Comparison of ENCODE assay signal across 11 cellular contexts in the genomic region with DNA sequence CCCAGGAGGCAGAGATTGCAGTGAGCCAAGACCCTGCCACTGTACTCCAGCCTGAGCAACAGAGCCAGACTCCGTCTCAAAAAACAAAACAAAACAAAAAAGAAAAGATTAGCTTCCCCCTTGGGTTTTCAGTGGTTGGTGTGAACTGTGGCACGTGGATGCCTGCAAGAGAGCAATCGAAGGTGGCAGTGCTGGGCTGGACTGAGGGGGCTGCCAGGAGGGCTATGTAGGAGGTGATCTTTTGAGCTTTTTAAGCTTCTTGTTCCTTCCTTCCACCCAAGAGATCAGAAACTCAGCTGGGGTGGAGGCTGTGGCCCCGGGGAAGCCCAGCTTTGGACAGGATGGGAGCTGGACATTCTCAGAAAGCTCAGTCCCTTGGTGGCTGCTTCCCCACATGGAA. TPM values are rescaled to one million over a fixed set of nuclear protein-coding genes. Genes with fewer than 3 reads are reported as not detected.
DNase-seq lines count a peak whose midpoint lies in the region; ATAC-seq and TF ChIP-seq lines count a peak whose summit lies in the region.
"Had no signal": no experiment of that assay in that cellular context is flagged by ENCODE, and none has a peak within 500 bp of the region (broad histone marks: within the 10 kb centered on the region; RNA-seq: fewer than 3 reads in every experiment).

No MANE protein-coding gene starts in this region.

- DNase-seq in CD8-positive, alpha-beta memory T cell = peak in 1 of 5 donors; percentile 32
- peak; percentile 20 for DNase-seq in activated CD8-positive, alpha-beta T cell treated with anti-CD3 and anti-CD28 coated beads for 36 hours
- DNase-seq in NOMO-1 treated with DMSO at 0.1 percent for 48 hours (lab: John Stamatoyannopoulos, UW; ENCODE audit: unreplicated experiment) (no peak), T1000 (lab: John Stamatoyannopoulos, UW) (no peak)
- no peak for DNase-seq in effector CD8-positive, alpha-beta T cell (lab: John Stamatoyannopoulos, UW)
- DNase-seq: NCI-H2029 had no signal

- POLR2A ChIA-PET in CD8-positive, alpha-beta memory T cell (lab: Charles Lee) = interaction anchor here (0.8 to 9.4 kb wide), 3 partner anchors 37 to 97 kb away, joined by 3 to 330 read pairs (median 4); no protein-coding TSS in a partner anchor
- POLR2A ChIA-PET in activated CD8-positive, alpha-beta T cell treated with anti-CD3 and anti-CD28 coated beads for 36 hours (lab: Charles Lee) = interaction anchor here (0.8 to 8.6 kb wide), 4 partner anchors 32 to 98 kb away, joined by 4 to 184 read pairs (median 4); no protein-coding TSS in a partner anchor

- 79% methylated on average over 2 of the region's 4 CpGs; no CpG with 5 or more reads in 1 of the 2 donors for WGBS in gastroesophageal sphincter (ENCODE audit: low coverage in 1 of 2), 2 donors

- H3K9me3 Mint-ChIP-seq in CD8-positive, alpha-beta memory T cell = peaks cover 0 to 2% (median 0%) of the 10 kb centered on the region in 5 donors
- no peaks in the 10 kb centered on the region for H3K9me3 Mint-ChIP-seq in activated CD8-positive, alpha-beta T cell treated with anti-CD3 and anti-CD28 coated beads for 36 hours

- intact Hi-C loops in activated CD8-positive, alpha-beta T cell treated with anti-CD3 and anti-CD28 coated beads for 36 hours (cut with micrococcal nuclease) = no loop called here

- H3K27me3 Mint-ChIP-seq in CD8-positive, alpha-beta memory T cell = peaks cover 0 to 17% of the 10 kb centered on the region in 2 donors
- no peaks in the 10 kb centered on the region for H3K27me3 Mint-ChIP-seq in activated CD8-positive, alpha-beta T cell treated with anti-CD3 and anti-CD28 coated beads for 36 hours

- no peak overlapping the region for H3K4me3 ChIP-seq in CD8-positive, alpha-beta memory T cell (ENCODE audit: low read length)
- peak overlapping the region in 1 of 2 donors; percentile 64 for H3K4me3 ChIP-seq in gastroesophageal sphincter
- no peak overlapping the region for H3K4me3 ChIP-seq in skeletal muscle tissue (ENCODE audit: low read length in 3 of 3)

- no peak overlapping the region for H3K9ac ChIP-seq in skeletal muscle tissue (ENCODE audit: low read depth in 1 of 3, low read length in 3 of 3)

- no peak for TF ChIP-seq EP300 in gastroesophageal sphincter (IDR thresholded peaks at IDR 0.05)

- peak overlapping the region; percentile 70 to 100 (median 94) for H3K27ac Mint-ChIP-seq in CD8-positive, alpha-beta memory T cell
- peak overlapping the region; percentile 95 for H3K27ac Mint-ChIP-seq in activated CD8-positive, alpha-beta T cell treated with anti-CD3 and anti-CD28 coated beads for 36 hours
- H3K27ac Mint-ChIP-seq: progenitor cell of endocrine pancreas had no signal

- no peaks in the 10 kb centered on the region for H3K36me3 ChIP-seq in CD8-positive, alpha-beta memory T cell (ENCODE audit: insufficient read depth, low read length)
- H3K36me3 ChIP-seq in gastroesophageal sphincter (no peaks in the 10 kb centered on the region), skeletal muscle tissue (ENCODE audit: control insufficient read depth in 3 of 3, insufficient read depth in 3 of 3, low read length in 3 of 3) (no peaks in the 10 kb centered on the region)
- H3K36me3 ChIP-seq: HAP-1 had no signal

- ATAC-seq in activated CD8-positive, alpha-beta T cell treated with anti-CD3 and anti-CD28 coated beads for 36 hours = no peak
- ATAC-seq in gastroesophageal sphincter (no peak), GM21447 (IDR thresholded peaks at IDR 0.05; ENCODE audit: unreplicated experiment) (no peak)

- H3K4me1 ChIP-seq in CD8-positive, alpha-beta memory T cell (ENCODE audit: insufficient read depth, low read length) = peaks cover 60% of the 10 kb centered on the region
- H3K4me1 ChIP-seq in gastroesophageal sphincter (peaks cover 7 to 64% (median 10%) of the 10 kb centered on the region in 3 donors), skeletal muscle tissue (ENCODE audit: control insufficient read depth in 3 of 3, insufficient read depth in 3 of 3, low read length in 3 of 3) (peaks cover 33 to 53% (median 48%) of the 10 kb centered on the region in 3 donors)

- no peak overlapping the region for H3K27ac ChIP-seq in CD8-positive, alpha-beta memory T cell (ENCODE audit: low read depth, low read length)
- H3K27ac ChIP-seq in gastroesophageal sphincter = peak overlapping the region; percentile 91 to 100 (median 94)
- H3K27ac ChIP-seq in skeletal muscle tissue (ENCODE audit: low read depth, low read length) = peak overlapping the region; percentile 86

- peaks cover 0 to 3% (median 0%) of the 10 kb centered on the region in 3 donors for H3K36me3 Mint-ChIP-seq in CD8-positive, alpha-beta memory T cell
- no peaks in the 10 kb centered on the region for H3K36me3 Mint-ChIP-seq in activated CD8-positive, alpha-beta T cell treated with anti-CD3 and anti-CD28 coated beads for 36 hours (ENCODE audit: low read depth)

- H3K4me3 Mint-ChIP-seq in CD8-positive, alpha-beta memory T cell = peak overlapping the region in 1 of 7 donors; percentile 8
- peak overlapping the region; percentile 83 for H3K4me3 Mint-ChIP-seq in activated CD8-positive, alpha-beta T cell treated with anti-CD3 and anti-CD28 coated beads for 36 hours

- no peak for TF ChIP-seq CTCF in activated CD8-positive, alpha-beta T cell treated with anti-CD3 and anti-CD28 coated beads for 36 hours (IDR thresholded peaks at IDR 0.05)
- no peak for TF ChIP-seq CTCF in gastroesophageal sphincter (IDR thresholded peaks at IDR 0.05)

- CTCF ChIA-PET in CD8-positive, alpha-beta memory T cell (lab: Charles Lee) = interaction anchor here (1.2 to 10.9 kb wide), 4 partner anchors 9 to 98 kb away, joined by 3 to 300 read pairs (median 3); partner anchors contain the start of gene TSC22D3
- CTCF ChIA-PET in activated CD8-positive, alpha-beta T cell treated with anti-CD3 and anti-CD28 coated beads for 36 hours (lab: Charles Lee) = interaction anchor here (0.8 to 3.9 kb wide), 5 partner anchors 37 to 462 kb away, joined by 3 to 58 read pairs (median 4); partner anchors contain the start of genes NCBP2L and TSC22D3

- H3K4me1 Mint-ChIP-seq in CD8-positive, alpha-beta memory T cell = peaks cover 71 to 85% (median 83%) of the 10 kb centered on the region in 3 donors
- peaks cover 50% of the 10 kb centered on the region for H3K4me1 Mint-ChIP-seq in activated CD8-positive, alpha-beta T cell treated with anti-CD3 and anti-CD28 coated beads for 36 hours (ENCODE audit: low read depth)

- no peaks in the 10 kb centered on the region for H3K9me3 ChIP-seq in CD8-positive, alpha-beta memory T cell (ENCODE audit: low read length)
- no peaks in the 10 kb centered on the region for H3K9me3 ChIP-seq in gastroesophageal sphincter
- no peaks in the 10 kb centered on the region for H3K9me3 ChIP-seq in skeletal muscle tissue (ENCODE audit: control insufficient read depth in 3 of 3, low read length in 3 of 3)
- H3K9me3 ChIP-seq: HAP-1 had no signal

- H3K27me3 ChIP-seq in CD8-positive, alpha-beta memory T cell (ENCODE audit: insufficient read depth, low read length, poor library complexity, severe bottlenecking) = no peaks in the 10 kb centered on the region
- H3K27me3 ChIP-seq in gastroesophageal sphincter = no peaks in the 10 kb centered on the region
- H3K27me3 ChIP-seq in skeletal muscle tissue (ENCODE audit: control insufficient read depth in 3 of 3, insufficient read depth in 3 of 3, low read length in 3 of 3) = peaks cover 0 to 7% (median 0%) of the 10 kb centered on the region in 3 donors

- TF ChIP-seq POLR2A in gastroesophageal sphincter (IDR thresholded peaks at IDR 0.05) = no peak

RNA-seq across cellular contexts. Expression of gene PRPS1, which starts 49.6 kb away (rescaled TPM):
- total RNA-seq in CD8-positive, alpha-beta memory T cell = 100 to 1,000 TPM; 110 to 113 TPM
- 49.7 TPM for polyA plus RNA-seq in CD8-positive, alpha-beta memory T cell
- total RNA-seq in activated CD8-positive, alpha-beta T cell treated with anti-CD3 and anti-CD28 coated beads for 36 hours = 100 to 1,000 TPM; 122 to 131 TPM
- 10 to 100 TPM; 23.5 to 33.4 (median 27.5) TPM for total RNA-seq in gastroesophageal sphincter
- 23.0 TPM for total RNA-seq in skeletal muscle tissue
